3 cellular contexts compared by ENCODE assay signal in genomic region chr14:100770605-100771120, GRCh38.
TF ChIP-seq lines count a peak whose summit lies in the region.

No MANE protein-coding gene starts in this region.

TF ChIP-seq in SK-N-SH, 30 proteins besides CTCF, POLR2A, EP300 and RAD21:
- TF ChIP-seq YY1 (IDR thresholded peaks at IDR 0.05; ENCODE audit: low read depth) (no peak), USF2 (IDR thresholded peaks at IDR 0.05; ENCODE audit: borderline replicate concordance, low read depth, low read length) (no peak), MAX (IDR thresholded peaks at IDR 0.05; ENCODE audit: low read depth) (no peak), REST (IDR thresholded peaks at IDR 0.05; ENCODE audit: low read depth, low read length) (no peak), FOSL2 (IDR thresholded peaks at IDR 0.05; ENCODE audit: borderline replicate concordance, low read depth) (no peak), GABPA (IDR thresholded peaks at IDR 0.05; ENCODE audit: low read depth) (no peak), FOXM1 (IDR thresholded peaks at IDR 0.05; ENCODE audit: low read depth) (no peak), MEF2A (IDR thresholded peaks at IDR 0.05; ENCODE audit: borderline replicate concordance, low read depth) (no peak), FOXJ3 (CRISPR knock-in tag; IDR thresholded peaks at IDR 0.05) (no peak), ELF1 (IDR thresholded peaks at IDR 0.05) (no peak), GATA2 (CRISPR knock-in tag; IDR thresholded peaks at IDR 0.05) (no peak), RFX5 (IDR thresholded peaks at IDR 0.05; ENCODE audit: low read length) (no peak), PBX3 (IDR thresholded peaks at IDR 0.05) (no peak), SMC3 (IDR thresholded peaks at IDR 0.05; ENCODE audit: low read depth, low read length) (no peak)

TF ChIP-seq in SK-N-SH treated with all-trans-retinoic acid at 6 μM for 48 hours, 23 proteins besides CTCF, POLR2A, EP300 and RAD21:
- TF ChIP-seq BACH2 (CRISPR knock-in tag; IDR thresholded peaks at IDR 0.05; ENCODE audit: borderline replicate concordance) = no peak
- TF ChIP-seq PATZ1 (CRISPR knock-in tag; IDR thresholded peaks at IDR 0.05; ENCODE audit: borderline replicate concordance) = no peak
- no peak for TF ChIP-seq ZNF565 (CRISPR knock-in tag; conservative IDR thresholded peaks at IDR 0.05; ENCODE audit: low read depth)
- TF ChIP-seq CSDC2 (CRISPR knock-in tag; IDR thresholded peaks at IDR 0.05) = no peak
- no peak for TF ChIP-seq ZFP30 (CRISPR knock-in tag; IDR thresholded peaks at IDR 0.05)
- TF ChIP-seq PPARA (CRISPR knock-in tag; IDR thresholded peaks at IDR 0.05; ENCODE audit: borderline replicate concordance) = no peak
- no peak for TF ChIP-seq RARB (CRISPR knock-in tag; IDR thresholded peaks at IDR 0.05)
- TF ChIP-seq TSHZ2 (CRISPR knock-in tag; IDR thresholded peaks at IDR 0.05) = no peak
- no peak for TF ChIP-seq GLIS3 (CRISPR knock-in tag; IDR thresholded peaks at IDR 0.05)
- no peak for TF ChIP-seq POU6F1 (CRISPR knock-in tag; IDR thresholded peaks at IDR 0.05; ENCODE audit: borderline replicate concordance, low read depth)
- no peak for TF ChIP-seq ARNTL (CRISPR knock-in tag; IDR thresholded peaks at IDR 0.05; ENCODE audit: borderline replicate concordance, low read depth)
- TF ChIP-seq ESRRG (CRISPR knock-in tag; IDR thresholded peaks at IDR 0.05) = no peak
- no peak for TF ChIP-seq ZFP3 (CRISPR knock-in tag; IDR thresholded peaks at IDR 0.05)
- no peak for TF ChIP-seq ZNF8 (CRISPR knock-in tag; IDR thresholded peaks at IDR 0.05)
- TF ChIP-seq CSRNP3 (CRISPR knock-in tag; IDR thresholded peaks at IDR 0.05) = no peak
- TF ChIP-seq ZNF70 (CRISPR knock-in tag; IDR thresholded peaks at IDR 0.05) = no peak
- TF ChIP-seq ZC3H10 (CRISPR knock-in tag; IDR thresholded peaks at IDR 0.05) = no peak
- no peak for TF ChIP-seq SNAI2 (CRISPR knock-in tag; IDR thresholded peaks at IDR 0.05)
- no peak for TF ChIP-seq ISL1 (CRISPR knock-in tag; IDR thresholded peaks at IDR 0.05)
- TF ChIP-seq TOX (CRISPR knock-in tag; IDR thresholded peaks at IDR 0.05; ENCODE audit: borderline replicate concordance) = no peak

TF ChIP-seq in K562, 482 proteins besides CTCF, POLR2A, EP300 and RAD21 (continues in another document):
- peak; percentile 92; the same call in 1 of the 2 replicates for TF ChIP-seq ZNF584 (CRISPR knock-in tag; IDR thresholded peaks at IDR 0.05; ENCODE audit: low read depth)
- no peak for TF ChIP-seq ID3 (CRISPR knock-in tag; IDR thresholded peaks at IDR 0.05)
- peak; percentile 50; the same call in 1 of the 2 replicates for TF ChIP-seq ID3 (tag; IDR thresholded peaks at IDR 0.05)
- TF ChIP-seq CEBPB (tag; IDR thresholded peaks at IDR 0.05) = no peak
- TF ChIP-seq ZC3H4 (CRISPR knock-in tag; IDR thresholded peaks at IDR 0.05; ENCODE audit: borderline replicate concordance) = no peak
- no peak for TF ChIP-seq NFIC (IDR thresholded peaks at IDR 0.05)
- no peak for TF ChIP-seq SFPQ (IDR thresholded peaks at IDR 0.05; ENCODE audit: low read depth, low read length)
- no peak for TF ChIP-seq SNIP1 (IDR thresholded peaks at IDR 0.05; ENCODE audit: low read depth)
- 0 out of 2 replicates have a peak, but pooled peaks have one; percentile 59 for TF ChIP-seq SRSF3 (IDR thresholded peaks at IDR 0.05; ENCODE audit: insufficient read depth, low read length)
- TF ChIP-seq NELFE (IDR thresholded peaks at IDR 0.05; ENCODE audit: insufficient read depth, insufficient read length) = no peak
- no peak for TF ChIP-seq FOXP1 (CRISPR knock-in tag; IDR thresholded peaks at IDR 0.05)
- 0 out of 2 replicates have a peak, but pooled peaks have one; percentile 31 for TF ChIP-seq HSF4 (CRISPR knock-in tag; IDR thresholded peaks at IDR 0.05; ENCODE audit: borderline replicate concordance)
- no peak for TF ChIP-seq ZNF24 (IDR thresholded peaks at IDR 0.05)
- TF ChIP-seq CTCFL (IDR thresholded peaks at IDR 0.05; ENCODE audit: borderline replicate concordance, insufficient read depth, low read depth, low read length, poor library complexity, severe bottlenecking) = no peak
- no peak for TF ChIP-seq ZBTB49 (CRISPR knock-in tag; IDR thresholded peaks at IDR 0.05; ENCODE audit: borderline replicate concordance)
- TF ChIP-seq TEAD2 (tag; IDR thresholded peaks at IDR 0.05) = no peak
- TF ChIP-seq L3MBTL2 (IDR thresholded peaks at IDR 0.05) = no peak
- no peak for TF ChIP-seq AFF1 (IDR thresholded peaks at IDR 0.05; ENCODE audit: low read depth in 1 of 2, partially characterized antibody in 2 of 2)
- no peak for TF ChIP-seq ZBTB5 (IDR thresholded peaks at IDR 0.05)
- peak; percentile 2 for TF ChIP-seq MEIS2 (IDR thresholded peaks at IDR 0.05; ENCODE audit: partially characterized antibody)
- TF ChIP-seq GTF2E2 (tag; IDR thresholded peaks at IDR 0.05) = no peak
- TF ChIP-seq THRAP3 (IDR thresholded peaks at IDR 0.05; ENCODE audit: borderline replicate concordance) = no peak
- TF ChIP-seq HLTF (IDR thresholded peaks at IDR 0.05) = no peak
- no peak for TF ChIP-seq MED1 (CRISPR knock-in tag; IDR thresholded peaks at IDR 0.05; ENCODE audit: borderline replicate concordance)
- no peak for TF ChIP-seq PCBP2 (IDR thresholded peaks at IDR 0.05; ENCODE audit: low read depth, low read length, poor library complexity, severe bottlenecking)
- no peak for TF ChIP-seq ARID3B (CRISPR knock-in tag; IDR thresholded peaks at IDR 0.05; ENCODE audit: borderline replicate concordance)
- TF ChIP-seq SMAD3 (CRISPR knock-in tag; conservative IDR thresholded peaks at IDR 0.05) = no peak
- TF ChIP-seq BCOR (IDR thresholded peaks at IDR 0.05) = no peak
